ENCODE assay signal across 8 cellular contexts in the genomic region with DNA sequence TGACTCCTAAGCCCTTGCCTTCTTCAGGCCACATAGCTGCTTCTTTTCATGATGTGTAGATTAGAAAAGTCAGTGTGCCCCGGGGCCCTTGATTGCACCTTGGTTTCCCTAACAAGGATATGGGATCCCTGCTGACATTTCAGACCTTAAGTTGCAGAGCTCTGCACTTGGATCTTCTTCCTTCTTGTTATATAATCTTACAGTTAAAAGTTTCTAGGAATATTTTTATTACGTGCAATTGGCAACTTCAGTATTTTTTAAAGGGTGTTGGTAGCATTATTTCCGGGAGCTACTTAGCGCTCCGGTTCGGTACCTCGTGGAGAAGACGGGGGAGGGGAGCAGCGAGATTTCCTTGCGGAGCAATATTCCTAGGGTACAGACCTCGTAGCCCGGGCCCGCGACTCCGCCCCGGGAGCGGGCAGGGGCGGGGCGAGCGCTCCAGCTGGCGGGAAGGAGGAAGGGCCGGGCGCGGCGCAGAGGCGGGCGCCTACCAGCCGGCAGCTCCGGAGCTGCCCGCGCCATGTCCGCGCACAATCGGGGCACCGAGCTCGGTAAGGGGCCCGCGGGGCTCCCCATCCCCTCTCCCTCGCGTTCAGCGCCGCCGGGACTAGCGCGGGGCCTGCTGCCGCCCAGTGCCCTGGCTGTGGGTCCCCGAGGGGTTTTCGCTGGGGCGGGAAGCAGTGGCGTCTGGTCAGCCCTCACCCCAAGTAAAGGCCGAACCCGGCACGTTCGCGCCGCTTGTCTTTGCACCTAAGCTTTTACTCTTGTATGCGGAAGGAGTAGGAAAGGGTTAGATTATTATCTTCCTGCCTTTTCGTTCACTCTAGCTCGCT. TPM values are rescaled to one million over a fixed set of nuclear protein-coding genes. Genes with fewer than 3 reads are reported as not detected.
DNase-seq lines count a peak whose midpoint lies in the region; FAIRE-seq and TF ChIP-seq lines count a peak whose summit lies in the region.

A gene (plus strand): TSS at position 469 of the 833 bp plus-strand sequence. CDS start 52 bp downstream, at position 521.

- 1% methylated on average over 42 to 55 of the region's 59 CpGs for WGBS in GM23248 (ENCODE audit: low coverage in 1 of 2, low lambda C conversion rate in 2 of 2, missing lambda C conversion rate in 2 of 2), 2 experiments

- H2AFZ ChIP-seq in GM23248 = peak within 1 kb of the TSS; percentile 83
- H2AFZ ChIP-seq in Karpas-422 (ENCODE audit: low read length) = peak within 1 kb of the TSS; percentile 41

- H3K36me3 ChIP-seq in GM23248 (ENCODE audit: low read depth) (peaks cover 10% of the 10 kb centered on the region), Karpas-422 (ENCODE audit: insufficient read depth, low read length) (no peaks in the 10 kb centered on the region), neutrophil (peaks cover 8% of the 10 kb centered on the region)

- H3K4me2 ChIP-seq in GM23248 (ENCODE audit: unreplicated experiment) (peak within 1 kb of the TSS; percentile 88), Karpas-422 (ENCODE audit: low read depth, low read length, poor library complexity, severe bottlenecking) (peak within 1 kb of the TSS; percentile 63)

- H3K27ac ChIP-seq in GM23248 = peak within 1 kb of the TSS; percentile 81
- no peak within 1 kb of the TSS for H3K27ac ChIP-seq in Karpas-422 (ENCODE audit: low read length)
- H3K27ac ChIP-seq in neutrophil = peak within 1 kb of the TSS; percentile 84

- H3K9me2 ChIP-seq in GM23248 (ENCODE audit: insufficient read depth) = no peaks in the 10 kb centered on the region
- no peaks in the 10 kb centered on the region for H3K9me2 ChIP-seq in Karpas-422 (replicated peaks; ENCODE audit: insufficient read depth, low read length)

- peaks cover 49% of the 10 kb centered on the region for H3F3A ChIP-seq in GM23248 (ENCODE audit: insufficient read depth)

- in situ Hi-C loops in GM23248 (cut with MboI) = no loop called here

- H3K9ac ChIP-seq in GM23248 = peak within 1 kb of the TSS; percentile 89
- H3K9ac ChIP-seq in Karpas-422 (ENCODE audit: low read length) = peak within 1 kb of the TSS; percentile 79

- TF ChIP-seq CTCF in neutrophil (IDR thresholded peaks at IDR 0.05) = peak; percentile 47

- no peaks in the 10 kb centered on the region for H4K20me1 ChIP-seq in GM23248 (ENCODE audit: insufficient read depth)
- no peaks in the 10 kb centered on the region for H4K20me1 ChIP-seq in Karpas-422 (ENCODE audit: insufficient read depth, low read depth, low read length)

- DNase-seq in ELR (ENCODE audit: low read depth) (peak; percentile 86), GM23248 (peak; percentile 88), Karpas-422 (peak; percentile 76), SHP77 (lab: John Stamatoyannopoulos, UW) (peak; percentile 22 to 51), frontal cortex (ENCODE audit: low spot score in 2 of 2) (peak; percentile 71 to 80), superior temporal gyrus (ENCODE audit: extremely low spot score) (peak; percentile 70)
- DNase-seq in activated naive CD4-positive, alpha-beta T cell (lab: John Stamatoyannopoulos, UW) = peak in 3 of 4 experiments; percentile 18 to 39 (median 29)

- peaks cover 40% of the 10 kb centered on the region for H3K79me2 ChIP-seq in GM23248 (ENCODE audit: insufficient read depth)
- H3K79me2 ChIP-seq in Karpas-422 (ENCODE audit: low read length) = no peaks in the 10 kb centered on the region

- FAIRE-seq in frontal cortex (lab: Jason Lieb, UNC) = no peak

- H3K4me3 ChIP-seq in GM23248 (peak within 1 kb of the TSS; percentile 79), Karpas-422 (ENCODE audit: low read length) (peak within 1 kb of the TSS; percentile 70), neutrophil (ENCODE audit: low read depth in 1 of 2, low read length in 1 of 2) (peak within 1 kb of the TSS; percentile 66 to 77)

- no peaks in the 10 kb centered on the region for H3K9me3 ChIP-seq in GM23248 (ENCODE audit: low read depth)
- no peaks in the 10 kb centered on the region for H3K9me3 ChIP-seq in Karpas-422 (ENCODE audit: low read length)
- H3K9me3 ChIP-seq in neutrophil = no peaks in the 10 kb centered on the region

- H3K27me3 ChIP-seq in GM23248 (replicated peaks; ENCODE audit: insufficient read depth) (no peaks in the 10 kb centered on the region), Karpas-422 (ENCODE audit: low read length) (no peaks in the 10 kb centered on the region), neutrophil (no peaks in the 10 kb centered on the region)

- H3K4me1 ChIP-seq in GM23248 (ENCODE audit: insufficient read depth) (peaks cover 13% of the 10 kb centered on the region; the same call in 1 of the 2 replicates), Karpas-422 (ENCODE audit: low read length) (peaks cover 9% of the 10 kb centered on the region), neutrophil (ENCODE audit: control insufficient read depth in 1 of 2, insufficient read depth in 1 of 2, low read depth in 1 of 2, low read length in 1 of 2) (peaks cover 11 to 12% of the 10 kb centered on the region in 2 experiments)

RNA-seq across cellular contexts. Expression of the gene that starts here (rescaled TPM):
- total RNA-seq in GM23248 (2014; rRNA removed; shearing (Covaris generic)) = 43.6 and 47.3 TPM in 2 replicates
- polyA plus RNA-seq in GM23248 (2016; fragmentation: Nextera tagmentation; extraction: Ambion mirVana) = 70.5 and 71.3 TPM in 2 replicates
- 9.7 and 11.1 TPM in 2 replicates for total RNA-seq in Karpas-422 (2014; rRNA removed; shearing (Covaris generic); ENCODE audit: low replicate concordance)
- 22.4 TPM for total RNA-seq in frontal cortex

Comparison
In these comparisons a context has a peak if more than half of its experiments do, and no peak if none do; other contexts are left out.
1. DNase-seq: peak in every context shown above with its lines; median percentile 88 in GM23248; 86 in ELR; 76 in Karpas-422; 76 in frontal cortex; 70 in superior temporal gyrus; 36 in SHP77; 29 in activated naive CD4-positive, alpha-beta T cell.